In genomic region chrX:76428243-76429130, GRCh38 we compare ENCODE assay signal across 9 cellular contexts. TPM values are rescaled to one million over a fixed set of nuclear protein-coding genes. Genes with fewer than 3 reads are reported as not detected.
DNase-seq lines count a peak whose midpoint lies in the region; ATAC-seq and TF ChIP-seq lines count a peak whose summit lies in the region.
"Had no signal": no experiment of that assay in that cellular context is flagged by ENCODE, and none has a peak within 500 bp of the region (broad histone marks: within the 10 kb centered on the region; RNA-seq: fewer than 3 reads in every experiment).

No MANE protein-coding gene starts in this region.

- H3K4me3 Mint-ChIP-seq in activated T-cell treated with anti-CD3 and anti-CD28 coated beads, Interleukin-2, amount 50 U/mL, for 24 hours: peak overlapping the region; percentile 85
- H3K4me3 Mint-ChIP-seq in osteocyte (ENCODE audit: unreplicated experiment): peak overlapping the region; percentile 83

- TF ChIP-seq CTCF in fibroblast of the aortic adventitia (IDR thresholded peaks at IDR 0.05; ENCODE audit: insufficient read depth, low read length) (no peak), osteocyte (IDR thresholded peaks at IDR 0.05) (no peak)

- 20 to 42% methylated on average over 60 of the region's 60 CpGs for WGBS in aorta, 2 donors

- peaks cover 0 to 2% of the 10 kb centered on the region in 2 donors for H3K27me3 ChIP-seq in aorta (ENCODE audit: control insufficient read depth in 1 of 2, insufficient read depth in 2 of 2, low read length in 1 of 2)

- H3K27me3 Mint-ChIP-seq in activated T-cell treated with anti-CD3 and anti-CD28 coated beads, Interleukin-2, amount 50 U/mL, for 24 hours: peaks cover 34% of the 10 kb centered on the region
- no peaks in the 10 kb centered on the region for H3K27me3 Mint-ChIP-seq in osteocyte (ENCODE audit: unreplicated experiment)

- H3K9me3 ChIP-seq in aorta (ENCODE audit: control insufficient read depth, low read length): no peaks in the 10 kb centered on the region
- H3K9me3 ChIP-seq: neutrophil had no signal

- H3K9me3 Mint-ChIP-seq in activated T-cell treated with anti-CD3 and anti-CD28 coated beads, Interleukin-2, amount 50 U/mL, for 24 hours: no peaks in the 10 kb centered on the region
- peaks cover 16% of the 10 kb centered on the region for H3K9me3 Mint-ChIP-seq in osteocyte (ENCODE audit: unreplicated experiment)

- peak overlapping the region; percentile 74 for H3K4me3 ChIP-seq in fibroblast of the aortic adventitia (ENCODE audit: low read depth, low read length)
- H3K4me3 ChIP-seq in aorta (ENCODE audit: low read length in 2 of 2): peak overlapping the region; percentile 53 to 94

- H3K36me3 ChIP-seq in aorta (ENCODE audit: control insufficient read depth in 1 of 2, insufficient read depth in 2 of 2, low read length in 1 of 2): no peaks in the 10 kb centered on the region
- H3K36me3 ChIP-seq: neutrophil had no signal

- peak overlapping the region; percentile 88 for H3K27ac Mint-ChIP-seq in activated T-cell treated with anti-CD3 and anti-CD28 coated beads, Interleukin-2, amount 50 U/mL, for 24 hours
- H3K27ac Mint-ChIP-seq in osteocyte (ENCODE audit: unreplicated experiment): no peak overlapping the region

- ATAC-seq in HG03521 (IDR thresholded peaks at IDR 0.05; ENCODE audit: unreplicated experiment) (peak; percentile 10), aorta (ENCODE audit: low FRiP score) (peak; percentile 47)

- no peaks in the 10 kb centered on the region for H3K36me3 Mint-ChIP-seq in activated T-cell treated with anti-CD3 and anti-CD28 coated beads, Interleukin-2, amount 50 U/mL, for 24 hours (ENCODE audit: low read depth)
- H3K36me3 Mint-ChIP-seq in osteocyte (ENCODE audit: unreplicated experiment): no peaks in the 10 kb centered on the region

- peaks cover 39% of the 10 kb centered on the region for H3K4me1 Mint-ChIP-seq in activated T-cell treated with anti-CD3 and anti-CD28 coated beads, Interleukin-2, amount 50 U/mL, for 24 hours (ENCODE audit: low read depth)
- H3K4me1 Mint-ChIP-seq in osteocyte (ENCODE audit: unreplicated experiment): peaks cover 2% of the 10 kb centered on the region

- intact Hi-C loops in aorta (cut with DNase I): no loop called here

- H3K27ac ChIP-seq in aorta (ENCODE audit: low read depth in 1 of 2, low read length in 2 of 2): no peak overlapping the region
- H3K27ac ChIP-seq: neutrophil had no signal

- DNase-seq in activated CD8-positive, alpha-beta memory T cell treated with anti-CD3 and anti-CD28 coated beads for 24 hours: peak; percentile 72
- no peak for DNase-seq in activated CD8-positive, alpha-beta memory T cell treated with anti-CD3 and anti-CD28 coated beads, Interleukin-2, amount 50 U/mL, for 48 hours
- peak; percentile 59 for DNase-seq in activated T-cell treated with anti-CD3 and anti-CD28 coated beads, Interleukin-2, amount 50 U/mL, for 24 hours
- no peak for DNase-seq in fibroblast of the aortic adventitia (ENCODE audit: low read depth)
- DNase-seq in osteocyte (ENCODE audit: extremely low spot score, unreplicated experiment): no peak
- DNase-seq in aorta: peak; percentile 41 to 74
- DNase-seq in foreskin melanocyte: no peak

- no peaks in the 10 kb centered on the region for H3K4me1 ChIP-seq in aorta (ENCODE audit: control insufficient read depth in 1 of 2, insufficient read depth in 2 of 2, low read length in 2 of 2)

RNA-seq across cellular contexts. Expression of gene MAGEE1, which starts 1.0 kb away (rescaled TPM):
- total RNA-seq in fibroblast of the aortic adventitia (ENCODE audit: low replicate concordance) (1.9 and 2.5 TPM in 2 replicates), osteocyte (2.9 and 3.4 TPM in 2 replicates), aorta (1 to 10 TPM; 4.7 to 6.1 TPM)
- polyA plus RNA-seq in aorta: 1 to 10 TPM in 1 of 2 donors, under 1 TPM in 1; 0.25 to 4.6 TPM

Comparison
In these comparisons a context has a peak if more than half of its experiments do, and no peak if none do; other contexts are left out.
1. DNase-seq: peak in activated CD8-positive, alpha-beta memory T cell treated with anti-CD3 and anti-CD28 coated beads for 24 hours (single experiment), activated T-cell treated with anti-CD3 and anti-CD28 coated beads, Interleukin-2, amount 50 U/mL, for 24 hours (single experiment) and aorta (2 of 2); none in activated CD8-positive, alpha-beta memory T cell treated with anti-CD3 and anti-CD28 coated beads, Interleukin-2, amount 50 U/mL, for 48 hours (single experiment), fibroblast of the aortic adventitia (single experiment), osteocyte (single experiment) and foreskin melanocyte (single experiment).